In the genomic region with DNA sequence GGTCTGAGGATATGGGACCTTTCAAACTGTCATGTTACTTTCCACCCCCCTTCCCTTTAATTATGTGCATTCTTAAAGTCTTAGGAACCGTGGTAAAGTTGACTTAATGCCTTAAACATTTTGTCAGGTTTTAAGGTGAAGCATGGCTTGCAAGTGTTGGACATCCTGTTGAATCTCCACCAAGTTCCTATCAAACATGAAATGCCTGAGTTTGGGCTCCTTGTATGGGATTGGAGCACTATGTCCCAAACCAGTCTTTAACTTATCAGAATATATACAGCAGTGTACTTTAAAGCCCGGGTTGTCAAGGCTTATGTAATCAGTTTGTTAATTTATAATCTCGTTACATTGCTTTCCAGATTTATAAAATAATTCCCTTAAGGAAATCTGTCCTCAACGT, we compare ENCODE assay signal across 9 cellular contexts. TPM values are rescaled to one million over a fixed set of nuclear protein-coding genes. Genes with fewer than 3 reads are reported as not detected.
DNase-seq lines count a peak whose midpoint lies in the region; ATAC-seq and TF ChIP-seq lines count a peak whose summit lies in the region.
"Had no signal": no experiment of that assay in that cellular context is flagged by ENCODE, and none has a peak within 500 bp of the region (broad histone marks: within the 10 kb centered on the region; RNA-seq: fewer than 3 reads in every experiment).

No MANE protein-coding gene starts in this region.

- H3K36me3 Mint-ChIP-seq in activated T-helper 1 cell treated with anti-CD3 and anti-CD28 coated beads, Interleukin-12 subunit alpha, Interleukin-12 subunit beta, Interleukin-2, Interleukin-4 antibody, amounts not matched to agents 30 ng/mL and 10 ng/mL and 1 ng/mL, durations not matched to agents 14 hours and 24 hours and 36 hours (ENCODE audit: low read depth) = peaks cover 19% of the 10 kb centered on the region
- H3K36me3 Mint-ChIP-seq in immature natural killer cell = peaks cover 0 to 5% (median 3%) of the 10 kb centered on the region in 3 donors

- intact Hi-C loops in activated T-helper 1 cell treated with anti-CD3 and anti-CD28 coated beads, Interleukin-12 subunit alpha, Interleukin-12 subunit beta, Interleukin-2, Interleukin-4 antibody, amounts not matched to agents 30 ng/mL and 10 ng/mL and 1 ng/mL, durations not matched to agents 14 hours and 24 hours and 36 hours (cut with micrococcal nuclease) = loop anchor here (1.0 to 10.0 kb wide), 10 partner anchors 13 to 1687 kb away; a partner anchor contains a TSS

- no peaks in the 10 kb centered on the region for H3K9me3 Mint-ChIP-seq in activated T-helper 1 cell treated with anti-CD3 and anti-CD28 coated beads, Interleukin-12 subunit alpha, Interleukin-12 subunit beta, Interleukin-2, Interleukin-4 antibody, amounts not matched to agents 30 ng/mL and 10 ng/mL and 1 ng/mL, durations not matched to agents 14 hours and 24 hours and 36 hours
- no peaks in the 10 kb centered on the region for H3K9me3 Mint-ChIP-seq in immature natural killer cell

- H3K4me1 ChIP-seq in SK-N-SH (ENCODE audit: control insufficient read depth in 1 of 2, insufficient read depth in 2 of 2, low read depth in 1 of 2, low read length in 1 of 2) = peaks cover 15% of the 10 kb centered on the region in 2 experiments; a peak in 3 of 4 replicates
- peaks cover 10 to 73% (median 63%) of the 10 kb centered on the region in 5 donors for H3K4me1 ChIP-seq in subcutaneous abdominal adipose tissue (ENCODE audit: control insufficient read depth in 5 of 5, insufficient read depth in 5 of 5, low read length in 5 of 5)

- TF ChIP-seq EP300 in SK-N-SH (IDR thresholded peaks at IDR 0.05; ENCODE audit: borderline replicate concordance in 1 of 2, low read depth in 1 of 2, low read length in 1 of 2) = no peak

- H3K9ac ChIP-seq in SK-N-SH = peak overlapping the region; percentile 72; the same call in 1 of the 2 replicates
- H3K9ac ChIP-seq in subcutaneous abdominal adipose tissue (ENCODE audit: low read length in 5 of 5) = peak overlapping the region; percentile 82 to 94 (median 91)

- H3K4me3 Mint-ChIP-seq in activated T-helper 1 cell treated with anti-CD3 and anti-CD28 coated beads, Interleukin-12 subunit alpha, Interleukin-12 subunit beta, Interleukin-2, Interleukin-4 antibody, amounts not matched to agents 30 ng/mL and 10 ng/mL and 1 ng/mL, durations not matched to agents 14 hours and 24 hours and 36 hours = peak overlapping the region; percentile 98
- peak overlapping the region; percentile 96 to 100 (median 97) for H3K4me3 Mint-ChIP-seq in immature natural killer cell

- H3F3A ChIP-seq in SK-N-SH (replicated peaks; ENCODE audit: insufficient read depth) = no peaks in the 10 kb centered on the region

- peaks cover 56% of the 10 kb centered on the region for H3K79me2 ChIP-seq in SK-N-SH (ENCODE audit: insufficient read depth)

- H3K27ac ChIP-seq in SK-N-SH (ENCODE audit: low read depth in 2 of 2, low read length in 1 of 2) (peak overlapping the region in 1 of 2 experiments; percentile 42; a peak in 1 of 4 replicates), subcutaneous abdominal adipose tissue (ENCODE audit: low read depth, low read length) (peak overlapping the region; percentile 96)

- H3K27me3 Mint-ChIP-seq in activated T-helper 1 cell treated with anti-CD3 and anti-CD28 coated beads, Interleukin-12 subunit alpha, Interleukin-12 subunit beta, Interleukin-2, Interleukin-4 antibody, amounts not matched to agents 30 ng/mL and 10 ng/mL and 1 ng/mL, durations not matched to agents 14 hours and 24 hours and 36 hours (ENCODE audit: insufficient read depth) = peaks cover 2% of the 10 kb centered on the region
- H3K27me3 Mint-ChIP-seq in immature natural killer cell (ENCODE audit: low read depth in 3 of 3) = peaks cover 2 to 21% (median 15%) of the 10 kb centered on the region in 3 donors

- peaks cover 62% of the 10 kb centered on the region for H3K4me1 Mint-ChIP-seq in activated T-helper 1 cell treated with anti-CD3 and anti-CD28 coated beads, Interleukin-12 subunit alpha, Interleukin-12 subunit beta, Interleukin-2, Interleukin-4 antibody, amounts not matched to agents 30 ng/mL and 10 ng/mL and 1 ng/mL, durations not matched to agents 14 hours and 24 hours and 36 hours (ENCODE audit: low read depth)
- H3K4me1 Mint-ChIP-seq in immature natural killer cell = peaks cover 52 to 54% of the 10 kb centered on the region in 2 donors

- WGBS in SK-N-SH (ENCODE audit: low lambda C conversion rate) = 38% methylated on average over 4 of the region's 4 CpGs

- H3K36me3 ChIP-seq in SK-N-SH (replicated peaks in 1 of 2; ENCODE audit: control insufficient read depth in 1 of 2, insufficient read depth in 2 of 2, low read length in 1 of 2) (peaks cover 0 to 10% of the 10 kb centered on the region in 2 experiments), subcutaneous abdominal adipose tissue (ENCODE audit: control insufficient read depth in 5 of 5, insufficient read depth in 5 of 5, low read length in 5 of 5) (peaks cover 0 to 14% (median 5%) of the 10 kb centered on the region in 5 donors)

- peak overlapping the region; percentile 97 for H3K27ac Mint-ChIP-seq in activated T-helper 1 cell treated with anti-CD3 and anti-CD28 coated beads, Interleukin-12 subunit alpha, Interleukin-12 subunit beta, Interleukin-2, Interleukin-4 antibody, amounts not matched to agents 30 ng/mL and 10 ng/mL and 1 ng/mL, durations not matched to agents 14 hours and 24 hours and 36 hours
- peak overlapping the region; percentile 93 to 99 (median 96) for H3K27ac Mint-ChIP-seq in immature natural killer cell

- CTCF ChIA-PET in SK-N-SH (lab: Yijun Ruan, JAX) = interaction anchor here (0.7 to 3.3 kb wide), 6 partner anchors 8 to 326 kb away, joined by 3 to 12 read pairs (median 4); no protein-coding TSS in a partner anchor

- H4K20me1 ChIP-seq in SK-N-SH (ENCODE audit: insufficient read depth) = peaks cover 43% of the 10 kb centered on the region

- H3K9me2 ChIP-seq in SK-N-SH = no peaks in the 10 kb centered on the region

- peak overlapping the region; percentile 66 to 78 for H3K4me3 ChIP-seq in SK-N-SH (ENCODE audit: low read depth in 2 of 2, low read length in 1 of 2)
- peak overlapping the region; percentile 75 to 93 (median 92) for H3K4me3 ChIP-seq in subcutaneous abdominal adipose tissue (ENCODE audit: low read depth in 1 of 5, low read length in 5 of 5)

- no peak for TF ChIP-seq CTCF in SK-N-SH (IDR thresholded peaks at IDR 0.05)

- no peak for ATAC-seq in SK-N-SH treated with all-trans-retinoic acid at 6 μM for 48 hours
- no peak for ATAC-seq in GM18858 (IDR thresholded peaks at IDR 0.05; ENCODE audit: unreplicated experiment)
- no peak for ATAC-seq in GM19397 (IDR thresholded peaks at IDR 0.05; ENCODE audit: unreplicated experiment)

- H3K9me3 ChIP-seq in SK-N-SH (no peaks in the 10 kb centered on the region), subcutaneous abdominal adipose tissue (ENCODE audit: control insufficient read depth in 5 of 5, low read length in 5 of 5) (no peaks in the 10 kb centered on the region)

- DNase-seq in SK-N-SH (no peak), immature natural killer cell (no peak)
- no peak for DNase-seq in activated T-helper 1 cell treated with anti-CD3 and anti-CD28 coated beads, Interleukin-12 subunit alpha, Interleukin-12 subunit beta, Interleukin-2, Interleukin-4 antibody, amounts not matched to agents 30 ng/mL and 10 ng/mL and 1 ng/mL, durations not matched to agents 14 hours and 24 hours and 36 hours (ENCODE audit: low spot score)
- no peak for DNase-seq in stimulated activated CD4-positive, alpha-beta T cell treated with anti-CD3 and anti-CD28 coated beads, Interleukin-4, amount 100 ng/mL, for 24 hours
- DNase-seq: T1000 had no signal

- no peak for TF ChIP-seq RAD21 in SK-N-SH (IDR thresholded peaks at IDR 0.05; ENCODE audit: low read length)

- H3K4me2 ChIP-seq in SK-N-SH = peak overlapping the region; percentile 80

- POLR2A ChIA-PET in SK-N-SH (lab: Yijun Ruan, JAX) = interaction anchor here (0.9 to 1.7 kb wide), 2 partner anchors 112 to 196 kb away, joined by 3 to 4 read pairs; no protein-coding TSS in a partner anchor

- no peak overlapping the region for H2AFZ ChIP-seq in SK-N-SH (ENCODE audit: low read depth)

- no peaks in the 10 kb centered on the region; the same call in 1 of the 2 replicates for H3K27me3 ChIP-seq in SK-N-SH (ENCODE audit: insufficient read depth)
- H3K27me3 ChIP-seq in subcutaneous abdominal adipose tissue (ENCODE audit: control insufficient read depth in 5 of 5, insufficient read depth in 4 of 5, low read length in 5 of 5) = no peaks in the 10 kb centered on the region

TF ChIP-seq in SK-N-SH, 30 proteins besides CTCF, POLR2A, EP300 and RAD21:
- TF ChIP-seq MEF2A (IDR thresholded peaks at IDR 0.05; ENCODE audit: borderline replicate concordance, low read depth) (0 out of 2 replicates have a peak, but pooled peaks have one; percentile 20), FOXM1 (IDR thresholded peaks at IDR 0.05; ENCODE audit: low read depth) (no peak)

TF ChIP-seq in SK-N-SH treated with all-trans-retinoic acid at 6 μM for 48 hours, 23 proteins besides CTCF, POLR2A, EP300 and RAD21 (continues in another document):
- TF ChIP-seq PPARA (CRISPR knock-in tag; IDR thresholded peaks at IDR 0.05; ENCODE audit: borderline replicate concordance) = no peak
- TF ChIP-seq ISL1 (CRISPR knock-in tag; IDR thresholded peaks at IDR 0.05) = no peak
- TF ChIP-seq ZNF70 (CRISPR knock-in tag; IDR thresholded peaks at IDR 0.05) = no peak
- no peak for TF ChIP-seq SNAI2 (CRISPR knock-in tag; IDR thresholded peaks at IDR 0.05)
- TF ChIP-seq BACH2 (CRISPR knock-in tag; IDR thresholded peaks at IDR 0.05; ENCODE audit: borderline replicate concordance) = no peak
- no peak for TF ChIP-seq TOX (CRISPR knock-in tag; IDR thresholded peaks at IDR 0.05; ENCODE audit: borderline replicate concordance)
- TF ChIP-seq OSR1 (CRISPR knock-in tag; IDR thresholded peaks at IDR 0.05) = no peak
- TF ChIP-seq GLIS3 (CRISPR knock-in tag; IDR thresholded peaks at IDR 0.05) = no peak
- no peak for TF ChIP-seq ESRRG (CRISPR knock-in tag; IDR thresholded peaks at IDR 0.05)

RNA-seq across cellular contexts. Expression of a gene that starts 1.2 kb away (rescaled TPM):
- 3.6 and 4.6 TPM in 2 replicates for polyA plus RNA-seq in SK-N-SH (2012; rRNA removed)
- 4.4 and 4.6 TPM in 2 replicates for polyA plus RNA-seq in SK-N-SH (2012; cell fraction: cytosol; rRNA removed)
- polyA plus RNA-seq in SK-N-SH (2012; cell fraction: nucleus; rRNA removed) = 4.8 and 8.1 TPM in 2 replicates
- total RNA-seq in activated T-helper 1 cell treated with anti-CD3 and anti-CD28 coated beads, Interleukin-12 subunit alpha, Interleukin-12 subunit beta, Interleukin-2, Interleukin-4 antibody, amounts not matched to agents 30 ng/mL and 10 ng/mL and 1 ng/mL, durations not matched to agents 14 hours and 24 hours and 36 hours = 37.7 and 38.1 TPM in 2 replicates
- polyA plus RNA-seq in immature natural killer cell = 10 to 100 TPM; 34.3 to 68.6 (median 38.4) TPM
